Comparison of ENCODE assay signal across 1 cellular context in the genomic region with DNA sequence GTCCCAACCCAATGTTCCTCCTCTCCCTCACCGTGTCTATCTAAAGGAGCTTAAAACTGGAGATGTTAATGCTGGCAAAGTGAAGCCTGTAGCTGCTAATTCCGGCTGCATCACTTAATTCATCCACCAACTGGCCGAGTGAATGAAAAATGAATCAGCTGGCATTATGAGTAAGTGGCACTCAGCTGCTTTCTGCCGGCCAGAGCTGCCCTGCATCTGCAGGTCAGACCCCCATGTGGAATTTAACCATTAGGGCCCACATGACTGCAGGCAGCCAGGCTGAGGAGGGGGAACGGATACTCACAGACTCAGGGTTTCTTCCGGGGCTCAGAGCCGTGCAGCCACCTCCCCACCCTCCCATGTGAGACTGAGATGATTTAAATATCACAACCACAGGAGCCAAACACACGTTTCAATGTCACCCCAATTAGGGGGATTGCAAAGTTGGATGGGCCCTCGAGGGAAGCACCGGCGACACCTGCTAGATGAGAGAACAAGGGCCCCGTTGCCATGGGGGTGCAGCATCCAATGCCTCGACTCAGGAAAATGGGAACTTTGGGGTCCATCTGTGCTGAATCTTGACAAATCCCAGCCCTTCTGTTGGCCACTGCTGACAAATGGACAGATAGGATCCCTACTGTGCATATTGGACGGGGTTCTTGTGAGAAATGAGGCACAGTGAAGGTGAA.
TF ChIP-seq lines count a peak whose summit lies in the region.

No MANE protein-coding gene starts in this region.

TF ChIP-seq in HepG2, 621 proteins besides CTCF, POLR2A, EP300 and RAD21 (continued from another document):
- TF ChIP-seq, protein P1, sequence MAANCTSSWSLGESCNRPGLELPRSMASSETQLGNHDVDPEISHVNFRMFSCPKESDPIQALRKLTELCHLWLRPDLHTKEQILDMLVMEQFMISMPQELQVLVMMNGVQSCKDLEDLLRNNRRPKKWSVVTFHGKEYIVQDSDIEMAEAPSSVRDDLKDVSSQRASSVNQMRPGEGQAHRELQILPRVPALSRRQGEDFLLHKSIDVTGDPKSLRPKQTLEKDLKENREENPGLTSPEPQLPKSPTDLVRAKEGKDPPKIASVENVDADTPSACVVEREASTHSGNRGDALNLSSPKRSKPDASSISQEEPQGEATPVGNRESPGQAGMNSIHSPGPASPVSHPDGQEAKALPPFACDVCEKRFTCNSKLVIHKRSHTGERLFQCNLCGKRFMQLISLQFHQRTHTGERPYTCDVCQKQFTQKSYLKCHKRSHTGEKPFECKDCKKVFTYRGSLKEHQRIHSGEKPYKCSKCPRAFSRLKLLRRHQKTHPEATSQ (CRISPR knock-in tag; IDR thresholded peaks at IDR 0.05; ENCODE audit: borderline replicate concordance), result no peak
- no peak for TF ChIP-seq NAIF1 (CRISPR knock-in tag; IDR thresholded peaks at IDR 0.05; ENCODE audit: borderline replicate concordance)
